ENCODE assay signal across 11 cellular contexts in the genomic region with DNA sequence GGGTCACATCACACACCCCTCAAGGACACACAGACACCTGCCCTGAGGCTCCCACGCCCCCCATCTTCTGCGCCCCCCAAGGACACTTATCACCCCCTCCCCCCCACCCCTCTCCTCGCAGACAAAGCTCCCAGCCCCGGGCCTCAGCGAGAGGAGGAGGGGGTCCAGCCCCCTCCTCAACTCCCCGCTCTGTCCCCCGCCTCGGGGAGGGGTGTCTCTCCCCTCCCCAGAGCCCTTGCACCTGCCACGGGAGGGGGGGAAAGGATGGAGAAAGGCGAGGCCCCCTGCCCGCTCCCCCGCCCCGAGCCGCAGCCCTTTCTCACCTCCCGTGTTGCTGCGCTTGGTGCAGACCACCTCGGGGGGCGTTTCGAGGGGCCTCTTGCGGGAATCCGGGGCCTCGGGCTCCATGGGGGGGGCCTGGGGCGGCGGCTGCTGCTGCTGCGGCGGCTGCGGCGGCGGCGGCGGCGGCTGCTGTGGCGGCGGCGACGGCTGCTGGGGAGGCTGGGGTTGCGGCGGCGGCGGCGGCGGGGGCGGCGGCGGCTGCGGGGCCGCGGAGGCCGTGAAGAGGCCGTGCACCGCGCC. TPM values are rescaled to one million over a fixed set of nuclear protein-coding genes. Genes with fewer than 3 reads are reported as not detected.
DNase-seq lines count a peak whose midpoint lies in the region; ATAC-seq and TF ChIP-seq lines count a peak whose summit lies in the region.
"Had no signal": no experiment of that assay in that cellular context is flagged by ENCODE, and none has a peak within 500 bp of the region (broad histone marks: within the 10 kb centered on the region; RNA-seq: fewer than 3 reads in every experiment).

No MANE protein-coding gene starts in this region.

- H3K4me3 Mint-ChIP-seq in MCF 10A (ENCODE audit: unreplicated experiment) = no peak overlapping the region
- H3K4me3 Mint-ChIP-seq in central memory CD8-positive, alpha-beta T cell = peak overlapping the region; percentile 24

- no peak for TF ChIP-seq POLR2A in breast epithelium (IDR thresholded peaks at IDR 0.05)
- no peak for TF ChIP-seq POLR2A in upper lobe of left lung (IDR thresholded peaks at IDR 0.05)
- TF ChIP-seq POLR2A in body of pancreas (IDR thresholded peaks at IDR 0.05) = no peak

- no peaks in the 10 kb centered on the region for H3K36me3 Mint-ChIP-seq in MCF 10A (ENCODE audit: insufficient read depth, unreplicated experiment)
- H3K36me3 Mint-ChIP-seq in central memory CD8-positive, alpha-beta T cell (ENCODE audit: insufficient read depth) = no peaks in the 10 kb centered on the region
- H3K36me3 Mint-ChIP-seq: IgD-negative memory B cell had no signal

- H3K27me3 Mint-ChIP-seq in MCF 10A (ENCODE audit: insufficient read depth, unreplicated experiment) = peaks cover 48% of the 10 kb centered on the region
- H3K27me3 Mint-ChIP-seq in central memory CD8-positive, alpha-beta T cell = peaks cover 91% of the 10 kb centered on the region

- CTCF ChIA-PET in MCF 10A (lab: Yijun Ruan, JAX) = no interaction called here

- DNase-seq in breast epithelium (ENCODE audit: low spot score in 2 of 2) = no peak
- no peak for DNase-seq in MCF 10A (ENCODE audit: unreplicated experiment)
- no peak for DNase-seq in central memory CD8-positive, alpha-beta T cell (ENCODE audit: low spot score in 2 of 2)
- DNase-seq in upper lobe of left lung = peak in 1 of 2 donors; percentile 84
- DNase-seq in DMS114 treated with DMSO at 0.1 percent for 48 hours (lab: John Stamatoyannopoulos, UW; ENCODE audit: unreplicated experiment) = no peak
- no peak for DNase-seq in body of pancreas
- no peak for DNase-seq in cerebellar cortex (ENCODE audit: low spot score)

- no peaks in the 10 kb centered on the region for H3K9me3 Mint-ChIP-seq in MCF 10A (ENCODE audit: unreplicated experiment)
- H3K9me3 Mint-ChIP-seq in central memory CD8-positive, alpha-beta T cell = no peaks in the 10 kb centered on the region

- intact Hi-C loops in breast epithelium (cut with DNase I; ENCODE audit: low total_unique reads) = no loop called here
- intact Hi-C loops in MCF 10A (cut with micrococcal nuclease) = no loop called here
- intact Hi-C loops in body of pancreas (cut with DNase I) = no loop called here

- no TSS peak for BruUV-seq in MCF 10A (replicated peaks; lab: Mats Ljungman, UMichigan)

- H3K4me3 ChIP-seq in breast epithelium = peak overlapping the region; percentile 42 to 64 (median 42)
- H3K4me3 ChIP-seq in mesodermal cell (ENCODE audit: extremely low read depth, insufficient read depth, low read length, poor library complexity, severe bottlenecking) = peak overlapping the region; percentile 33
- peak overlapping the region; percentile 35 to 62 (median 51) for H3K4me3 ChIP-seq in upper lobe of left lung
- no peak overlapping the region for H3K4me3 ChIP-seq in body of pancreas
- H3K4me3 ChIP-seq: SJSA1 had no signal

- H3K27ac Mint-ChIP-seq in MCF 10A (ENCODE audit: low read depth, unreplicated experiment) = no peak overlapping the region
- H3K27ac Mint-ChIP-seq in central memory CD8-positive, alpha-beta T cell (ENCODE audit: low read depth) = no peak overlapping the region

- peaks cover 3 to 60% of the 10 kb centered on the region in 2 donors for H3K27me3 ChIP-seq in breast epithelium
- H3K27me3 ChIP-seq in upper lobe of left lung = peaks cover 2 to 26% (median 19%) of the 10 kb centered on the region in 4 donors
- no peaks in the 10 kb centered on the region for H3K27me3 ChIP-seq in body of pancreas

- TF ChIP-seq EP300 in upper lobe of left lung (IDR thresholded peaks at IDR 0.05) = no peak

- 0 to 4% methylated on average over 9 to 10 of the region's 52 CpGs for WGBS in mesodermal cell (ENCODE audit: insufficient coverage in 2 of 2), 2 experiments
- 1% methylated on average over 23 of the region's 52 CpGs; no CpG with 5 or more reads in 1 of the 2 donors for WGBS in upper lobe of left lung, 2 donors
- 5 to 10% methylated on average over 4 to 8 of the region's 52 CpGs for WGBS in body of pancreas, 2 donors

- no peak for TF ChIP-seq CTCF in breast epithelium (IDR thresholded peaks at IDR 0.05)
- no peak for TF ChIP-seq CTCF in MCF 10A (IDR thresholded peaks at IDR 0.05; ENCODE audit: unreplicated experiment)
- no peak for TF ChIP-seq CTCF in upper lobe of left lung (IDR thresholded peaks at IDR 0.05)
- TF ChIP-seq CTCF in body of pancreas (IDR thresholded peaks at IDR 0.05) = no peak

- no peaks in the 10 kb centered on the region for H3K36me3 ChIP-seq in breast epithelium
- H3K36me3 ChIP-seq in mesodermal cell (ENCODE audit: control insufficient read depth, insufficient read depth, low read length) = no peaks in the 10 kb centered on the region
- peaks cover 0 to 5% (median 0%) of the 10 kb centered on the region in 4 donors for H3K36me3 ChIP-seq in upper lobe of left lung
- no peaks in the 10 kb centered on the region for H3K36me3 ChIP-seq in body of pancreas (replicated peaks in 1 of 2; ENCODE audit: insufficient read depth in 1 of 2, low read depth in 2 of 2)
- H3K36me3 ChIP-seq: SJSA1 had no signal

- POLR2A ChIA-PET in MCF 10A (lab: Yijun Ruan, JAX) = no interaction called here

- H3K9me3 ChIP-seq in breast epithelium (no peaks in the 10 kb centered on the region), mesodermal cell (ENCODE audit: control insufficient read depth, low read length) (no peaks in the 10 kb centered on the region), upper lobe of left lung (no peaks in the 10 kb centered on the region), body of pancreas (no peaks in the 10 kb centered on the region)
- H3K9me3 ChIP-seq: SJSA1 had no signal

- H3K4me1 ChIP-seq in breast epithelium (no peaks in the 10 kb centered on the region), mesodermal cell (ENCODE audit: control insufficient read depth, insufficient read depth, low read length, poor library complexity, severe bottlenecking) (no peaks in the 10 kb centered on the region), upper lobe of left lung (peaks cover 4 to 22% (median 13%) of the 10 kb centered on the region in 4 donors), body of pancreas (peaks cover 7% of the 10 kb centered on the region)

- ATAC-seq in central memory CD8-positive, alpha-beta T cell (replicated peaks; ENCODE audit: extremely low read depth, poor library complexity, severe bottlenecking) = no peak
- ATAC-seq in upper lobe of left lung (ENCODE audit: low FRiP score in 2 of 2) (no peak), body of pancreas (no peak)

- peaks cover 11% of the 10 kb centered on the region for H3K4me1 Mint-ChIP-seq in MCF 10A (ENCODE audit: insufficient read depth, unreplicated experiment)
- H3K4me1 Mint-ChIP-seq in central memory CD8-positive, alpha-beta T cell = peaks cover 17% of the 10 kb centered on the region

- H3K27ac ChIP-seq in breast epithelium (peak overlapping the region in 1 of 2 donors; percentile 58), mesodermal cell (ENCODE audit: low read depth, low read length, severe bottlenecking) (no peak overlapping the region), upper lobe of left lung (peak overlapping the region; percentile 79 to 90 (median 84)), body of pancreas (no peak overlapping the region)
- H3K27ac ChIP-seq: SJSA1 had no signal

RNA-seq across cellular contexts. Expression of a gene that starts 0.6 kb away (rescaled TPM):
- total RNA-seq in breast epithelium = 1 to 10 TPM in 2 of 3 donors, under 1 TPM in 1; 0.59 to 3.6 (median 1.1) TPM
- not detected in 2 replicates for total RNA-seq in MCF 10A (2022)
- polyA plus RNA-seq in mesodermal cell (2013, experiment 1 of 2) = 8.6 TPM
- 5.6 TPM for polyA plus RNA-seq in mesodermal cell (2013, experiment 2 of 2)
- 10 to 100 TPM in 4 of 6 donors, 1 to 10 TPM in 2; 4.7 to 19.0 (median 13.9) TPM for total RNA-seq in upper lobe of left lung
- 1 to 10 TPM; 1.3 to 1.6 TPM for total RNA-seq in body of pancreas
- total RNA-seq: SJSA1 had no signal
- polyA plus RNA-seq: IgD-negative memory B cell had no signal

RNA-seq across cellular contexts. Expression of a gene that starts 22.2 kb away (rescaled TPM):
- 1 to 10 TPM; 7.0 to 8.8 (median 8.3) TPM for total RNA-seq in breast epithelium
- 17.5 and 18.9 TPM in 2 replicates for total RNA-seq in MCF 10A (2022)
- polyA plus RNA-seq in mesodermal cell (2013, experiment 1 of 2) = 7.2 TPM
- polyA plus RNA-seq in mesodermal cell (2013, experiment 2 of 2) = 6.5 TPM
- 10 to 100 TPM in 5 of 6 donors, 1 to 10 TPM in 1; 5.9 to 28.3 (median 20.3) TPM for total RNA-seq in upper lobe of left lung
- total RNA-seq in body of pancreas = 10 to 100 TPM in 1 of 2 donors, 1 to 10 TPM in 1; 7.8 to 14.5 TPM

RNA-seq across cellular contexts. Expression of a gene that starts 49.8 kb away (rescaled TPM):
- total RNA-seq in breast epithelium (not detected), MCF 10A (2022) (not detected in 2 replicates), upper lobe of left lung (1 to 10 TPM in 4 of 6 donors, not detected in 2; 2.1 to 4.3 (median 3.3) TPM), body of pancreas (not detected)
- polyA plus RNA-seq in mesodermal cell (2013, experiment 1 of 2) = not detected
- not detected for polyA plus RNA-seq in mesodermal cell (2013, experiment 2 of 2)
- total RNA-seq: SJSA1 had no signal
- polyA plus RNA-seq: BJ, IgD-negative memory B cell had no signal

RNA-seq across cellular contexts. Expression of a gene that starts 58.5 kb away (rescaled TPM):
- not detected for total RNA-seq in breast epithelium
- not detected in 2 replicates for total RNA-seq in MCF 10A (2022)
- polyA plus RNA-seq in mesodermal cell (2013, experiment 1 of 2) = not detected
- polyA plus RNA-seq in mesodermal cell (2013, experiment 2 of 2) = not detected
- total RNA-seq in upper lobe of left lung = not detected
- not detected for total RNA-seq in body of pancreas
- total RNA-seq: SJSA1 had no signal
- polyA plus RNA-seq: BJ, IgD-negative memory B cell had no signal

Comparison
In these comparisons a context has a peak if more than half of its experiments do, and no peak if none do; other contexts are left out.
1. H3K27ac ChIP-seq: peak in upper lobe of left lung (4 of 4); none in mesodermal cell (single experiment) and body of pancreas (0 of 4).
2. H3K4me3 ChIP-seq: peak in breast epithelium (3 of 3), mesodermal cell (single experiment) and upper lobe of left lung (4 of 4); none in body of pancreas (0 of 2).